17 cellular contexts compared by ENCODE assay signal in the genomic region with DNA sequence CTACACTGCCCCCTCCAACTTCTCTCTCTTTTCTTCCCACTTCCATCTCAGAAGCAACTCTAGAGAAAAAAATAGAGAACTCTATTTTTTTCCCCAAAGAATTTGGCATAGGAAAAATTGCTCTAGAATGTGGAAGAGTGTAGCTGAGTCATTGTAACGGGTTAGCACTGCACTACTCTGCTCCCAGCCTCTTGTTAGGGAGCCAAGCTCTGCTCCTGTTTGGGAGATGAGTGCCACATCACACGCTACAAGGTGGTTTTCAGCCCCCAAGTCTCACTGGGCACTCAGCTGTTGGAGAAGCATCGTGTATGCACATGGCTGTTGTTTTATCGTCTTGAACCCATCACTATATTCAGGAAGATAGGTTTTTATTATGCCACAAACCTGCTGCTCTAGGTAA.
"Had no signal": no experiment of that assay in that cellular context is flagged by ENCODE, and none has a peak within 500 bp of the region (broad histone marks: within the 10 kb centered on the region; RNA-seq: fewer than 3 reads in every experiment).

No MANE protein-coding gene starts in this region.

- H3K36me3 ChIP-seq: neutrophil, transverse colon had no signal

- H3K4me3 ChIP-seq: skin epidermis, transverse colon had no signal

- H3K9me3 Mint-ChIP-seq: activated naive CD4-positive, alpha-beta T cell treated with anti-CD3 and anti-CD28 coated beads for 36 hours; activated T-helper 2 cell treated with anti-CD3 and anti-CD28 coated beads, Interferon-gamma antibody, Interleukin-2, Interleukin-4, amounts not matched to agents 10 μg/mL and 5 μg/mL and 100 μg/mL, durations not matched to agents 14 hours and 24 hours and 36 hours; endodermal cell; memory B cell; natural killer cell had no signal

- H3K9me3 ChIP-seq: neutrophil, transverse colon had no signal

- H3K27me3 ChIP-seq: neutrophil, transverse colon had no signal

- H3K4me1 Mint-ChIP-seq: activated naive CD8-positive, alpha-beta T cell treated with anti-CD3 and anti-CD28 coated beads, Interleukin-2, amount 50 U/mL, for 24 hours; memory B cell; natural killer cell had no signal

- DNase-seq: activated CD4-positive, alpha-beta T cell treated with anti-CD3 and anti-CD28 coated beads, Interleukin-2, amount 50 U/mL, for 1 hour; activated naive CD4-positive, alpha-beta T cell treated with anti-CD3 and anti-CD28 coated beads for 36 hours; activated naive CD8-positive, alpha-beta T cell treated with anti-CD3 and anti-CD28 coated beads, Interleukin-2, amount 50 U/mL, for 24 hours; aorta; endodermal cell; kidney glomerular epithelial cell; left ventricle myocardium superior; natural killer cell; stimulated activated CD4-positive, alpha-beta T cell treated with anti-CD3 and anti-CD28 coated beads, Interleukin-15, amount 100 ng/mL, for 24 hours; stimulated activated CD4-positive, alpha-beta T cell treated with anti-CD3 and anti-CD28 coated beads, Interleukin-4, amount 100 ng/mL, for 1 hour; stimulated activated naive CD4-positive, alpha-beta T cell; substantia nigra; transverse colon had no signal

- H3K27me3 Mint-ChIP-seq: activated naive CD8-positive, alpha-beta T cell treated with anti-CD3 and anti-CD28 coated beads, Interleukin-2, amount 50 U/mL, for 24 hours had no signal

- H3K27ac ChIP-seq: neutrophil, skin epidermis, transverse colon had no signal

- H3K36me3 Mint-ChIP-seq: memory B cell, natural killer cell had no signal

- H3K4me3 Mint-ChIP-seq: activated naive CD4-positive, alpha-beta T cell treated with anti-CD3 and anti-CD28 coated beads for 36 hours; activated naive CD8-positive, alpha-beta T cell treated with anti-CD3 and anti-CD28 coated beads, Interleukin-2, amount 50 U/mL, for 24 hours; endodermal cell; memory B cell; natural killer cell had no signal

- H3K27ac Mint-ChIP-seq: activated naive CD4-positive, alpha-beta T cell treated with anti-CD3 and anti-CD28 coated beads for 36 hours; activated naive CD8-positive, alpha-beta T cell treated with anti-CD3 and anti-CD28 coated beads, Interleukin-2, amount 50 U/mL, for 24 hours; activated T-helper 2 cell treated with anti-CD3 and anti-CD28 coated beads, Interferon-gamma antibody, Interleukin-2, Interleukin-4, amounts not matched to agents 10 μg/mL and 5 μg/mL and 100 μg/mL, durations not matched to agents 14 hours and 24 hours and 36 hours; endodermal cell; memory B cell; natural killer cell had no signal
